ENCODE assay signal across 8 cellular contexts in genomic region chr2:210617732-210618330, GRCh38.
DNase-seq lines count a peak whose midpoint lies in the region; ATAC-seq and TF ChIP-seq lines count a peak whose summit lies in the region.

No MANE protein-coding gene starts in this region.

- in situ Hi-C loops in brain microvascular endothelial cell (cut with HindIII; ENCODE audit: low pct_ligation_motif_present, low sequenced_read_pairs) = no loop called here

- POLR2A ChIA-PET in BJ (lab: Charles Lee) = no interaction called here

- H3K4me3 ChIP-seq in BJ (ENCODE audit: low read depth, low read length) (no peak overlapping the region), brain microvascular endothelial cell (ENCODE audit: low read depth, low read length) (no peak overlapping the region)

- CTCF ChIA-PET in BJ (lab: Yijun Ruan, JAX) = interaction anchor here (0.6 to 1.2 kb wide), 5 partner anchors 9 to 540 kb away, joined by 3 to 6 read pairs (median 3); no protein-coding TSS in a partner anchor

- TF ChIP-seq CTCF in BJ (IDR thresholded peaks at IDR 0.05; ENCODE audit: insufficient read depth, low read depth, low read length) = peak; percentile 68
- TF ChIP-seq CTCF in brain microvascular endothelial cell (IDR thresholded peaks at IDR 0.05; ENCODE audit: low read depth, low read length, missing control alignments) = peak; percentile 73

- no peaks in the 10 kb centered on the region for H3K36me3 ChIP-seq in BJ (ENCODE audit: control insufficient read depth, insufficient read depth, low read length)
- no peaks in the 10 kb centered on the region for H3K36me3 ChIP-seq in brain microvascular endothelial cell (replicated peaks)

- peak; percentile 89 for ATAC-seq in GM18907 (IDR thresholded peaks at IDR 0.05; ENCODE audit: unreplicated experiment)
- peak; percentile 79 for ATAC-seq in HG03354 (IDR thresholded peaks at IDR 0.05; ENCODE audit: poor library complexity, severe bottlenecking, unreplicated experiment)
- no peak for ATAC-seq in HG03039 (IDR thresholded peaks at IDR 0.05; ENCODE audit: unreplicated experiment)
- no peak for ATAC-seq in GM19023 (IDR thresholded peaks at IDR 0.05; ENCODE audit: unreplicated experiment)

- DNase-seq in BJ (ENCODE audit: low read depth) = no peak
- DNase-seq in NCI-H2227 treated with DMSO at 0.1 percent for 48 hours (lab: John Stamatoyannopoulos, UW) = peak; percentile 88
- peak; percentile 65 for DNase-seq in brain microvascular endothelial cell
- peak; percentile 86 for DNase-seq in midbrain (lab: John Stamatoyannopoulos, UW)

- H3K27me3 ChIP-seq in BJ (ENCODE audit: control insufficient read depth, insufficient read depth, low read length) = no peaks in the 10 kb centered on the region
- no peaks in the 10 kb centered on the region for H3K27me3 ChIP-seq in brain microvascular endothelial cell (replicated peaks)

- no peak overlapping the region for H3K27ac ChIP-seq in brain microvascular endothelial cell

Comparison
In these comparisons a context has a peak if more than half of its experiments do, and no peak if none do; other contexts are left out.
1. ATAC-seq: peak in GM18907 (single experiment) and HG03354 (single experiment); none in HG03039 (single experiment) and GM19023 (single experiment).